Comparison of ENCODE assay signal across 14 cellular contexts in genomic region chr20:59258103-59258705, GRCh38. TPM values are rescaled to one million over a fixed set of nuclear protein-coding genes. Genes with fewer than 3 reads are reported as not detected.
A peak's percentile ranks its signal among the peaks of the same experiment; 100 is the strongest.
DNase-seq lines count a peak whose midpoint lies in the region; ATAC-seq and TF ChIP-seq lines count a peak whose summit lies in the region.
"Had no signal": no experiment of that assay in that cellular context is flagged by ENCODE, and none has a peak within 500 bp of the region (broad histone marks: within the 10 kb centered on the region; RNA-seq: fewer than 3 reads in every experiment).

No MANE protein-coding gene starts in this region.

- DNase-seq in NCI-H2171 treated with DMSO at 0.1 percent for 48 hours (lab: John Stamatoyannopoulos, UW) (peak; percentile 18), NCI-H2171 (lab: John Stamatoyannopoulos, UW) (no peak), GF-D8 (lab: John Stamatoyannopoulos, UW) (peak; percentile 79), NCI-H1105 treated with DMSO at 0.1 percent for 48 hours (lab: John Stamatoyannopoulos, UW) (no peak), progenitor cell of endocrine pancreas (ENCODE audit: low spot score, unreplicated experiment) (no peak)
- no peak for DNase-seq in effector memory CD8-positive, alpha-beta T cell
- DNase-seq in NK-92 treated with Interleukin-12 subunit alpha and Interleukin-12 subunit beta, amount 100 ng/mL, for 24 hours (lab: John Stamatoyannopoulos, UW): no peak
- DNase-seq: activated CD4-positive, CD25-positive, alpha-beta regulatory T cell treated with anti-CD3 and anti-CD28 coated beads, Interleukin-2, amount 50 U/mL, for 72 hours; activated gamma-delta T cell; effector memory CD4-positive, alpha-beta T cell; psoas muscle had no signal

- peaks cover 10% of the 10 kb centered on the region for H3K36me3 Mint-ChIP-seq in T-helper 1 cell treated with Interleukin-12 subunit alpha and Interleukin-12 subunit beta and Interleukin-4 antibody, amounts not matched to agents 30 μg/mL and 1 μg/mL, for 36 hours (ENCODE audit: low read depth)
- H3K36me3 Mint-ChIP-seq in effector memory CD8-positive, alpha-beta T cell (ENCODE audit: insufficient read depth): peaks cover 15% of the 10 kb centered on the region
- H3K36me3 Mint-ChIP-seq in progenitor cell of endocrine pancreas (ENCODE audit: insufficient read depth): no peaks in the 10 kb centered on the region

- TF ChIP-seq CTCF in progenitor cell of endocrine pancreas (IDR thresholded peaks at IDR 0.05; ENCODE audit: unreplicated experiment): no peak

- no peaks in the 10 kb centered on the region for H3K9me3 Mint-ChIP-seq in T-helper 1 cell treated with Interleukin-12 subunit alpha and Interleukin-12 subunit beta and Interleukin-4 antibody, amounts not matched to agents 30 μg/mL and 1 μg/mL, for 36 hours
- no peaks in the 10 kb centered on the region for H3K9me3 Mint-ChIP-seq in effector memory CD8-positive, alpha-beta T cell
- H3K9me3 Mint-ChIP-seq in progenitor cell of endocrine pancreas (ENCODE audit: low read depth): peaks cover 3% of the 10 kb centered on the region

- peaks cover 16% of the 10 kb centered on the region for H3K27me3 Mint-ChIP-seq in T-helper 1 cell treated with Interleukin-12 subunit alpha and Interleukin-12 subunit beta and Interleukin-4 antibody, amounts not matched to agents 30 μg/mL and 1 μg/mL, for 36 hours (ENCODE audit: low read depth)
- H3K27me3 Mint-ChIP-seq in effector memory CD8-positive, alpha-beta T cell: no peaks in the 10 kb centered on the region
- peaks cover 58% of the 10 kb centered on the region for H3K27me3 Mint-ChIP-seq in progenitor cell of endocrine pancreas

- peak overlapping the region; percentile 33 for H3K4me3 Mint-ChIP-seq in T-helper 1 cell treated with Interleukin-12 subunit alpha and Interleukin-12 subunit beta and Interleukin-4 antibody, amounts not matched to agents 30 μg/mL and 1 μg/mL, for 36 hours
- peak overlapping the region; percentile 3 to 11 for H3K4me3 Mint-ChIP-seq in effector memory CD8-positive, alpha-beta T cell
- no peak overlapping the region for H3K4me3 Mint-ChIP-seq in progenitor cell of endocrine pancreas (ENCODE audit: low read depth)

- peak overlapping the region; percentile 62 for H3K27ac Mint-ChIP-seq in T-helper 1 cell treated with Interleukin-12 subunit alpha and Interleukin-12 subunit beta and Interleukin-4 antibody, amounts not matched to agents 30 μg/mL and 1 μg/mL, for 36 hours
- peak overlapping the region in 1 of 2 donors; percentile 56 for H3K27ac Mint-ChIP-seq in effector memory CD8-positive, alpha-beta T cell
- H3K27ac Mint-ChIP-seq in progenitor cell of endocrine pancreas: no peak overlapping the region

- ATAC-seq in effector memory CD8-positive, alpha-beta T cell (replicated peaks): no peak
- ATAC-seq: psoas muscle had no signal

- H3K4me1 Mint-ChIP-seq in T-helper 1 cell treated with Interleukin-12 subunit alpha and Interleukin-12 subunit beta and Interleukin-4 antibody, amounts not matched to agents 30 μg/mL and 1 μg/mL, for 36 hours (ENCODE audit: low read depth): peaks cover 34% of the 10 kb centered on the region
- H3K4me1 Mint-ChIP-seq in effector memory CD8-positive, alpha-beta T cell (ENCODE audit: low read depth in 2 of 2): peaks cover 20 to 26% of the 10 kb centered on the region in 2 donors
- H3K4me1 Mint-ChIP-seq in progenitor cell of endocrine pancreas (ENCODE audit: low read depth): peaks cover 3% of the 10 kb centered on the region

RNA-seq across cellular contexts. Expression of gene EDN3, which starts 42.2 kb away (rescaled TPM):
- total RNA-seq in progenitor cell of endocrine pancreas: 3.6 and 4.7 TPM in 2 replicates
- total RNA-seq: M059J, thoracic aorta had no signal

Comparison
In these comparisons a context has a peak if more than half of its experiments do, and no peak if none do; other contexts are left out.
1. DNase-seq: peak in NCI-H2171 treated with DMSO at 0.1 percent for 48 hours (single experiment) and GF-D8 (single experiment); none in NCI-H2171 (single experiment), effector memory CD8-positive, alpha-beta T cell (0 of 3), NCI-H1105 treated with DMSO at 0.1 percent for 48 hours (single experiment), progenitor cell of endocrine pancreas (single experiment) and NK-92 treated with Interleukin-12 subunit alpha and Interleukin-12 subunit beta, amount 100 ng/mL, for 24 hours (single experiment).